ENCODE assay signal across 6 cellular contexts in the genomic region with DNA sequence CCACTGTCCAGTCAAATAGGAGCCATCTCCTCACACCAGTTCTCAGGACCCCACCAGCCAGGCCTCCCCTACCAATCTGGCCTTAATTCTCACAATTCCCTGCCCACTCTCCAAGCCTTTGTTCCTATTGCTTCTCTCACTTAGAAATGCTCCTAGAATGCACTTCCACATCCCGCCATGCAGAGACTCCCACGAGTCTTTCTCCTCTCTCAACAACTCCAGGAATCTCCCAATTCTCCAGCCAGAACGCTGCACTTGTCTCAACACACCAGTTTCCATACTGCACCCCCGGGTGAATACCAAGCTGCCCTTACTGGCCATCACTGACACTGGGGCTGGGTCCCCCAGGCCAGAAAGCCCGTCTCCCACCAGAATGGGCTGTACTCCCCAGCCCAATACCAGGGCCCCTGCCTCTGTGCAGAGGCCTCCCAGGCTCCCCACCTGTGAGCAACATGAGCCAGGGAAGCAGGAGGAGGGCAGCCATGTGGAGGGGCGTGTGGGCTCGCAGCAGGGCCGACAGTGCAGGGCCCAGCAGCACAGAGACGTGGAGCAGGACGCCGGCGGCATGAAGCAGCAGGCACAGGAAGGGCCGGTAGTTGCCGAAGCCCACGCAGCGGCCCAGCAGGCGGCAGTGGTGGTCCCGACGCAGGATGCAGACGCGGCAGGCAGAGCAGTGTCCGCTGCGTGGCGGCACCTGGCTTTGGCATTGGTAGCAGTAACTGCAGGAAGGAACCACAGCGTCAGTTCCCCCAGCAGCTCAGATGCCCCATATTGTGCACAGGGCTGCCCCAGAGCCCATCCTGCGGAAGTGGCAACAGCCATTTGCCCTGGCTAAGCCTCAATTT. TPM values are rescaled to one million over a fixed set of nuclear protein-coding genes. Genes with fewer than 3 reads are reported as not detected.
DNase-seq lines count a peak whose midpoint lies in the region; ATAC-seq and TF ChIP-seq lines count a peak whose summit lies in the region.

No MANE protein-coding gene starts in this region.

- H3K27ac Mint-ChIP-seq in activated naive CD8-positive, alpha-beta T cell treated with anti-CD3 and anti-CD28 coated beads, Interleukin-2, amount 50 U/mL, for 24 hours = peak overlapping the region; percentile 63

- peaks cover 4% of the 10 kb centered on the region for H3F3A ChIP-seq in SK-N-SH (replicated peaks; ENCODE audit: insufficient read depth)

- ATAC-seq in SK-N-SH treated with all-trans-retinoic acid at 6 μM for 48 hours = no peak
- ATAC-seq in activated naive CD8-positive, alpha-beta T cell treated with anti-CD3 and anti-CD28 coated beads, Interleukin-2, amount 50 U/mL, for 24 hours = peak; percentile 39
- ATAC-seq in GM18858 (IDR thresholded peaks at IDR 0.05; ENCODE audit: unreplicated experiment) = no peak
- no peak for ATAC-seq in GM19023 (IDR thresholded peaks at IDR 0.05; ENCODE audit: unreplicated experiment)

- DNase-seq in SK-N-SH = peak; percentile 82
- DNase-seq in activated naive CD8-positive, alpha-beta T cell treated with anti-CD3 and anti-CD28 coated beads, Interleukin-2, amount 50 U/mL, for 24 hours = peak; percentile 71

- peaks cover 7% of the 10 kb centered on the region for H3K79me2 ChIP-seq in SK-N-SH (ENCODE audit: insufficient read depth)

- H3K9me3 ChIP-seq in SK-N-SH (no peaks in the 10 kb centered on the region), mucosa of stomach (ENCODE audit: control insufficient read depth, low read length) (no peaks in the 10 kb centered on the region)

- no peak overlapping the region for H2AFZ ChIP-seq in SK-N-SH (ENCODE audit: low read depth)

- H3K36me3 Mint-ChIP-seq in activated naive CD8-positive, alpha-beta T cell treated with anti-CD3 and anti-CD28 coated beads, Interleukin-2, amount 50 U/mL, for 24 hours (ENCODE audit: low read depth) = peaks cover 4% of the 10 kb centered on the region

- no peak overlapping the region; a peak in 1 of 4 replicates for H3K27ac ChIP-seq in SK-N-SH (ENCODE audit: low read depth in 2 of 2, low read length in 1 of 2)

- TF ChIP-seq CTCF in SK-N-SH (IDR thresholded peaks at IDR 0.05) = peak; percentile 26

- CTCF ChIA-PET in SK-N-SH (lab: Yijun Ruan, JAX) = interaction anchor here (0.6 to 2.3 kb wide), 4 partner anchors 9 to 135 kb away, joined by 3 to 10 read pairs (median 3); no protein-coding TSS in a partner anchor

- TF ChIP-seq RAD21 in SK-N-SH (IDR thresholded peaks at IDR 0.05; ENCODE audit: low read length) = peak; percentile 56

- 70% methylated on average over 20 of the region's 26 CpGs for WGBS in SK-N-SH (ENCODE audit: low lambda C conversion rate)

- peak overlapping the region; percentile 33; the same call in 1 of the 2 replicates for H3K4me2 ChIP-seq in SK-N-SH

- H3K4me3 Mint-ChIP-seq in activated naive CD8-positive, alpha-beta T cell treated with anti-CD3 and anti-CD28 coated beads, Interleukin-2, amount 50 U/mL, for 24 hours = peak overlapping the region; percentile 71

- H4K20me1 ChIP-seq in SK-N-SH (ENCODE audit: insufficient read depth) = no peaks in the 10 kb centered on the region

- POLR2A ChIA-PET in SK-N-SH (lab: Yijun Ruan, JAX) = no interaction called here

- H3K4me3 ChIP-seq in SK-N-SH (ENCODE audit: low read depth in 2 of 2, low read length in 1 of 2) (no peak overlapping the region), mucosa of stomach (ENCODE audit: low read length) (no peak overlapping the region)

- H3K9me3 Mint-ChIP-seq in activated naive CD8-positive, alpha-beta T cell treated with anti-CD3 and anti-CD28 coated beads, Interleukin-2, amount 50 U/mL, for 24 hours = no peaks in the 10 kb centered on the region

- H3K9ac ChIP-seq in SK-N-SH (no peak overlapping the region), mucosa of stomach (ENCODE audit: low read length) (peak overlapping the region; percentile 8)

- peaks cover 0 to 10% of the 10 kb centered on the region in 2 experiments; a peak in 1 of 4 replicates for H3K4me1 ChIP-seq in SK-N-SH (ENCODE audit: control insufficient read depth in 1 of 2, insufficient read depth in 2 of 2, low read depth in 1 of 2, low read length in 1 of 2)
- peaks cover 12% of the 10 kb centered on the region for H3K4me1 ChIP-seq in mucosa of stomach (ENCODE audit: control insufficient read depth, insufficient read depth, low read length)

- H3K27me3 ChIP-seq in SK-N-SH (ENCODE audit: insufficient read depth) (no peaks in the 10 kb centered on the region), mucosa of stomach (ENCODE audit: control insufficient read depth, insufficient read depth, low read length) (peaks cover 11% of the 10 kb centered on the region)

- no peaks in the 10 kb centered on the region for H3K27me3 Mint-ChIP-seq in activated naive CD8-positive, alpha-beta T cell treated with anti-CD3 and anti-CD28 coated beads, Interleukin-2, amount 50 U/mL, for 24 hours

- peaks cover 23% of the 10 kb centered on the region for H3K4me1 Mint-ChIP-seq in activated naive CD8-positive, alpha-beta T cell treated with anti-CD3 and anti-CD28 coated beads, Interleukin-2, amount 50 U/mL, for 24 hours

- no peaks in the 10 kb centered on the region for H3K9me2 ChIP-seq in SK-N-SH

- TF ChIP-seq EP300 in SK-N-SH (IDR thresholded peaks at IDR 0.05; ENCODE audit: borderline replicate concordance in 1 of 2, low read depth in 1 of 2, low read length in 1 of 2) = no peak

- H3K36me3 ChIP-seq in SK-N-SH (replicated peaks in 1 of 2; ENCODE audit: control insufficient read depth in 1 of 2, insufficient read depth in 2 of 2, low read length in 1 of 2) (peaks cover 4 to 11% of the 10 kb centered on the region in 2 experiments), mucosa of stomach (ENCODE audit: control insufficient read depth, insufficient read depth, low read length) (no peaks in the 10 kb centered on the region)

TF ChIP-seq in SK-N-SH, 30 proteins besides CTCF, POLR2A, EP300 and RAD21 (continues in another document):
- TF ChIP-seq SMC3 (IDR thresholded peaks at IDR 0.05; ENCODE audit: low read depth, low read length) = peak; percentile 38; the same call in 1 of the 2 replicates
- TF ChIP-seq MXI1 (IDR thresholded peaks at IDR 0.05; ENCODE audit: low read depth, low read length) = peak; percentile 62; the same call in 1 of the 2 replicates

TF ChIP-seq in SK-N-SH treated with all-trans-retinoic acid at 6 μM for 48 hours, 23 proteins besides CTCF, POLR2A, EP300 and RAD21:
- no peak for TF ChIP-seq TCF4 (CRISPR knock-in tag; IDR thresholded peaks at IDR 0.05; ENCODE audit: borderline replicate concordance)
- no peak for TF ChIP-seq TOX (CRISPR knock-in tag; IDR thresholded peaks at IDR 0.05; ENCODE audit: borderline replicate concordance)
- no peak for TF ChIP-seq OSR1 (CRISPR knock-in tag; IDR thresholded peaks at IDR 0.05)
- no peak for TF ChIP-seq ZNF8 (CRISPR knock-in tag; IDR thresholded peaks at IDR 0.05)
- no peak for TF ChIP-seq ESRRG (CRISPR knock-in tag; IDR thresholded peaks at IDR 0.05)
- no peak for TF ChIP-seq GLIS3 (CRISPR knock-in tag; IDR thresholded peaks at IDR 0.05)
- no peak for TF ChIP-seq ZNF565 (CRISPR knock-in tag; conservative IDR thresholded peaks at IDR 0.05; ENCODE audit: low read depth)
TF ChIP-seq in SK-N-SH treated with all-trans-retinoic acid at 6 μM for 48 hours: peak in this region for 0.

RNA-seq across cellular contexts. Expression of gene ZDHHC24, which starts 2.4 kb away (rescaled TPM):
- 12.6 and 13.1 TPM in 2 replicates for polyA plus RNA-seq in SK-N-SH (2012; rRNA removed)
- polyA plus RNA-seq in SK-N-SH (2012; cell fraction: cytosol; rRNA removed) = 9.6 and 12.5 TPM in 2 replicates
- polyA plus RNA-seq in SK-N-SH (2012; cell fraction: nucleus; rRNA removed) = 10.8 and 12.0 TPM in 2 replicates

RNA-seq across cellular contexts. Expression of gene ACTN3, which starts 3.2 kb away (rescaled TPM):
- polyA plus RNA-seq in SK-N-SH (2012; rRNA removed) = 0.02 and 0.03 TPM in 2 replicates
- polyA plus RNA-seq in SK-N-SH (2012; cell fraction: cytosol; rRNA removed) = 0.01 TPM in 1 of 2 replicates, not detected in the other
- polyA plus RNA-seq in SK-N-SH (2012; cell fraction: nucleus; rRNA removed) = 0.19 and 0.23 TPM in 2 replicates

RNA-seq across cellular contexts. Expression of gene CTSF, which starts 24.9 kb away (rescaled TPM):
- polyA plus RNA-seq in SK-N-SH (2012; rRNA removed) = 57.2 and 60.1 TPM in 2 replicates
- 37.6 and 48.6 TPM in 2 replicates for polyA plus RNA-seq in SK-N-SH (2012; cell fraction: cytosol; rRNA removed)
- 115 and 131 TPM in 2 replicates for polyA plus RNA-seq in SK-N-SH (2012; cell fraction: nucleus; rRNA removed)

RNA-seq across cellular contexts. Expression of gene BBS1, which starts 33.0 kb away (rescaled TPM):
- 24.8 and 34.3 TPM in 2 replicates for polyA plus RNA-seq in SK-N-SH (2012; rRNA removed)
- 11.4 and 17.2 TPM in 2 replicates for polyA plus RNA-seq in SK-N-SH (2012; cell fraction: cytosol; rRNA removed)
- polyA plus RNA-seq in SK-N-SH (2012; cell fraction: nucleus; rRNA removed) = 98.7 and 104 TPM in 2 replicates

RNA-seq across cellular contexts. Expression of gene CCDC87, which starts 49.4 kb away (rescaled TPM):
- 0.06 and 0.21 TPM in 2 replicates for polyA plus RNA-seq in SK-N-SH (2012; rRNA removed)
- polyA plus RNA-seq in SK-N-SH (2012; cell fraction: cytosol; rRNA removed) = 0.14 and 0.15 TPM in 2 replicates
- polyA plus RNA-seq in SK-N-SH (2012; cell fraction: nucleus; rRNA removed) = 0.12 and 0.22 TPM in 2 replicates
